20 cellular contexts compared by ENCODE assay signal in the genomic region with DNA sequence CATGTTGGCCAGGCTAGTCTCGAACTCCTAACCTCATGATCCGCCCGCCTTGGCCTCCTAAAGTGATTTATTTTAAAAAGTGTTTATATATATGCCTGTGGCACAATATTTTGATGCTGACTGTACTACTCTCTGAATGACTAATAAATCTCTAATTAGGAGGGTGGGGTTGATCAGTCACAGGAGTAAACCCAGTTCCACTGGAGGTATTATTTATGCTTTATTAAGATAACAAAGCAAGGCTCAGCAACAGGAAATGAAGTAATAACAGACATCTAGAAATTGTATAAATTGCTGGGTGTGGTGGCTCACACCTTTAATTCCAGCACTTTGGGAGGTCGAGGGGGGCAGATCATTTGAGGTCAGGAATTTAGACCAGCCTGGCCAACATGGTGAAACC. TPM values are rescaled to one million over a fixed set of nuclear protein-coding genes. Genes with fewer than 3 reads are reported as not detected.
DNase-seq lines count a peak whose midpoint lies in the region; ATAC-seq and TF ChIP-seq lines count a peak whose summit lies in the region.
"Had no signal": no experiment of that assay in that cellular context is flagged by ENCODE, and none has a peak within 500 bp of the region (broad histone marks: within the 10 kb centered on the region; RNA-seq: fewer than 3 reads in every experiment).

No MANE protein-coding gene starts in this region.

- H3K4me3 Mint-ChIP-seq in CD8-positive, alpha-beta memory T cell = no peak overlapping the region
- H3K4me3 Mint-ChIP-seq in chondrocyte (ENCODE audit: unreplicated experiment) = no peak overlapping the region
- H3K4me3 Mint-ChIP-seq: activated CD4-positive, alpha-beta T cell treated with anti-CD3 and anti-CD28 coated beads for 36 hours had no signal

- no peaks in the 10 kb centered on the region for H3K36me3 ChIP-seq in RWPE2 (ENCODE audit: low read depth)
- H3K36me3 ChIP-seq in CD8-positive, alpha-beta memory T cell (ENCODE audit: insufficient read depth, low read length) = no peaks in the 10 kb centered on the region
- H3K36me3 ChIP-seq: esophagus muscularis mucosa, neutrophil, right atrium auricular region had no signal

- CTCF ChIA-PET in CD8-positive, alpha-beta memory T cell (lab: Charles Lee) = no interaction called here

- no peaks in the 10 kb centered on the region for H3K36me3 Mint-ChIP-seq in CD8-positive, alpha-beta memory T cell
- no peaks in the 10 kb centered on the region for H3K36me3 Mint-ChIP-seq in chondrocyte (ENCODE audit: low read depth)

- peak; percentile 13 for DNase-seq in AG09309 (ENCODE audit: low read depth)
- DNase-seq in HCEC 1CT = peak; percentile 84
- no peak for DNase-seq in RWPE2 (ENCODE audit: low spot score)
- DNase-seq in foreskin keratinocyte = peak; percentile 69 to 88
- DNase-seq in CD8-positive, alpha-beta memory T cell = no peak
- no peak for DNase-seq in chondrocyte (ENCODE audit: low spot score)
- no peak for DNase-seq in DMS79 (lab: John Stamatoyannopoulos, UW)
- DNase-seq: activated CD4-positive, alpha-beta T cell treated with anti-CD3 and anti-CD28 coated beads for 36 hours; activated CD8-positive, alpha-beta memory T cell treated with anti-CD3 and anti-CD28 coated beads, Interleukin-2, amount 50 U/mL, for 48 hours; activated naive CD4-positive, alpha-beta T cell; AML-193; dermis blood vessel endothelial cell; hippocampal formation; KG1; NCI-H1417; T1000 had no signal

- H3K27ac ChIP-seq in RWPE2 (ENCODE audit: poor library complexity, severe bottlenecking) (peak overlapping the region; percentile 61), foreskin keratinocyte (peak overlapping the region; percentile 39)
- H3K27ac ChIP-seq in CD8-positive, alpha-beta memory T cell (ENCODE audit: low read depth, low read length) = no peak overlapping the region
- H3K27ac ChIP-seq: esophagus muscularis mucosa, neutrophil, right atrium auricular region had no signal

- H3K27ac Mint-ChIP-seq in CD8-positive, alpha-beta memory T cell = no peak overlapping the region
- no peak overlapping the region for H3K27ac Mint-ChIP-seq in chondrocyte (ENCODE audit: unreplicated experiment)
- H3K27ac Mint-ChIP-seq: activated CD4-positive, alpha-beta T cell treated with anti-CD3 and anti-CD28 coated beads for 36 hours had no signal

- H3K27me3 Mint-ChIP-seq in CD8-positive, alpha-beta memory T cell = peaks cover 3 to 6% of the 10 kb centered on the region in 2 donors
- H3K27me3 Mint-ChIP-seq in chondrocyte (ENCODE audit: low read depth) = peaks cover 1% of the 10 kb centered on the region
- H3K27me3 Mint-ChIP-seq: activated CD4-positive, alpha-beta T cell treated with anti-CD3 and anti-CD28 coated beads for 36 hours had no signal

- H3K9me3 Mint-ChIP-seq in CD8-positive, alpha-beta memory T cell = no peaks in the 10 kb centered on the region
- no peaks in the 10 kb centered on the region for H3K9me3 Mint-ChIP-seq in chondrocyte (ENCODE audit: low read depth)

- no peaks in the 10 kb centered on the region for H3K9me3 ChIP-seq in RWPE2 (ENCODE audit: severe bottlenecking)
- H3K9me3 ChIP-seq in CD8-positive, alpha-beta memory T cell (ENCODE audit: low read length) = no peaks in the 10 kb centered on the region
- H3K9me3 ChIP-seq: esophagus muscularis mucosa, neutrophil, right atrium auricular region had no signal

- TF ChIP-seq CTCF in AG09309 (IDR thresholded peaks at IDR 0.05; ENCODE audit: control insufficient read depth, insufficient read depth, low read depth, low read length, missing control alignments) (no peak), RWPE2 (IDR thresholded peaks at IDR 0.05; ENCODE audit: poor library complexity, severe bottlenecking) (no peak), foreskin keratinocyte (conservative IDR thresholded peaks at IDR 0.05) (no peak), chondrocyte (IDR thresholded peaks at IDR 0.05) (no peak)

- H3K4me1 ChIP-seq in RWPE2 (ENCODE audit: insufficient read depth, poor library complexity, severe bottlenecking) = peaks cover 6% of the 10 kb centered on the region
- H3K4me1 ChIP-seq in foreskin keratinocyte = no peaks in the 10 kb centered on the region
- no peaks in the 10 kb centered on the region for H3K4me1 ChIP-seq in CD8-positive, alpha-beta memory T cell (ENCODE audit: insufficient read depth, low read length)
- H3K4me1 ChIP-seq: esophagus muscularis mucosa, right atrium auricular region had no signal

- ATAC-seq in RWPE2 (ENCODE audit: low read depth) (peak; percentile 94), foreskin keratinocyte (peak; percentile 76), HG03039 (IDR thresholded peaks at IDR 0.05; ENCODE audit: unreplicated experiment) (no peak)
- ATAC-seq: activated CD4-positive, alpha-beta T cell treated with anti-CD3 and anti-CD28 coated beads for 36 hours had no signal

- POLR2A ChIA-PET in CD8-positive, alpha-beta memory T cell (lab: Charles Lee) = no interaction called here

- no peaks in the 10 kb centered on the region for H3K27me3 ChIP-seq in RWPE2 (ENCODE audit: insufficient read depth, poor library complexity, severe bottlenecking)
- H3K27me3 ChIP-seq in foreskin keratinocyte = no peaks in the 10 kb centered on the region
- H3K27me3 ChIP-seq in CD8-positive, alpha-beta memory T cell (ENCODE audit: insufficient read depth, low read length, poor library complexity, severe bottlenecking) = no peaks in the 10 kb centered on the region
- H3K27me3 ChIP-seq: esophagus muscularis mucosa, neutrophil, right atrium auricular region had no signal

- H3K4me1 Mint-ChIP-seq in CD8-positive, alpha-beta memory T cell = no peaks in the 10 kb centered on the region
- H3K4me1 Mint-ChIP-seq in chondrocyte (ENCODE audit: low read depth) = peaks cover 2% of the 10 kb centered on the region
- H3K4me1 Mint-ChIP-seq: activated CD4-positive, alpha-beta T cell treated with anti-CD3 and anti-CD28 coated beads for 36 hours had no signal

- H3K4me3 ChIP-seq in AG09309 (ENCODE audit: control insufficient read depth, low read depth, low read length) = no peak overlapping the region
- no peak overlapping the region for H3K4me3 ChIP-seq in RWPE2 (ENCODE audit: severe bottlenecking)
- H3K4me3 ChIP-seq in CD8-positive, alpha-beta memory T cell (ENCODE audit: low read length) = no peak overlapping the region
- H3K4me3 ChIP-seq: esophagus muscularis mucosa, right atrium auricular region had no signal

RNA-seq across cellular contexts. Expression of a gene that starts 26.0 kb away (rescaled TPM):
- total RNA-seq in foreskin keratinocyte = 30.6 and 34.1 TPM in 2 replicates
- 20.7 and 25.1 TPM in 2 replicates for polyA plus RNA-seq in foreskin keratinocyte
- total RNA-seq in CD8-positive, alpha-beta memory T cell = 10 to 100 TPM; 14.9 to 17.6 TPM
- 7.9 TPM for polyA plus RNA-seq in CD8-positive, alpha-beta memory T cell
- 34.1 to 51.8 TPM (median 43.4 TPM) in 3 replicates for total RNA-seq in chondrocyte

RNA-seq across cellular contexts. Expression of a gene that starts 40.0 kb away (rescaled TPM):
- total RNA-seq in foreskin keratinocyte (29.4 and 31.3 TPM in 2 replicates), chondrocyte (42.1 to 48.0 TPM (median 42.7 TPM) in 3 replicates)
- 21.1 and 23.5 TPM in 2 replicates for polyA plus RNA-seq in foreskin keratinocyte
- total RNA-seq in CD8-positive, alpha-beta memory T cell = 10 to 100 TPM; 26.9 to 27.9 TPM
- 25.3 TPM for polyA plus RNA-seq in CD8-positive, alpha-beta memory T cell

Comparison
In these comparisons a context has a peak if more than half of its experiments do, and no peak if none do; other contexts are left out.
1. DNase-seq: peak in AG09309 (single experiment), HCEC 1CT (single experiment) and foreskin keratinocyte (2 of 2); none in RWPE2 (single experiment), CD8-positive, alpha-beta memory T cell (0 of 5), chondrocyte (single experiment) and DMS79 (single experiment).